In the genomic region with DNA sequence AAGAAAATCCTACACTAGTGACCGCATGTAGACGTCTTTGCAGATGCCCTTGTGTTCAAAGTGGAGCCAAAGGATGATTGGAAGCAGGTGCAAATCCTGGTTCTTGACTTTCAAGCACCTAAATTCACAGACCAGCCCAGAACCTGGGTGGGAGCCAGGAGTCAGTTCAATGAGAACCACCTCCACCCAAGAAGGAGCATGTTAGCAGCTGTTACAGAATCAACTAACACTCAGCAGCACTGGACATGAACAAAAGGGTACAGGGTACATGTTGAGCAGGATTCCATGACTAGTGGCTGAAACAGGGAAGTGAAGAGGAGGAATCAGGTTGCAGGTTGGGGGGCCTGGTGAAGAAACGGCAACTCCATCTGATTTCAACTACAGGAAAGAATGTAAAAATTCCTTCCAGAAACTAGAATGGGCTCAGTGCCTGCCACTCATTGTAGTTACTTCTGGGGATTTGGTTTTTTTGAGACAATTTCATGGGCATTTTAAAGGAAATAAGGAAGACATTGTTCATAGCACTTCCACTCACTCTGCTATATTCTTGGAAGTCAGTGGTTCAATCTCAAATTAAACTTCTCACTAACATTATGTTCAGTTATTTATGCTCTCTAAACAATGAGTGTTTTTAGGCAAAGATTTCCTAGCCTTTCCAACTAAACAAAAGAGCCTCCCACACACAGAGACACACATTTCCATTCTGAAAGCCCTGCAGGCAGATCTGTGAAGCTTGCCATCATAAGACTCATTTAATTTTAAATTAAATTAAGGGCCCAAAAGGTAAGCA, we compare ENCODE assay signal across 15 cellular contexts.
A peak's percentile ranks its signal among the peaks of the same experiment; 100 is the strongest.
DNase-seq lines count a peak whose midpoint lies in the region; ATAC-seq and TF ChIP-seq lines count a peak whose summit lies in the region.
"Had no signal": no experiment of that assay in that cellular context is flagged by ENCODE, and none has a peak within 500 bp of the region (broad histone marks: within the 10 kb centered on the region; RNA-seq: fewer than 3 reads in every experiment).

No MANE protein-coding gene starts in this region.

- in situ Hi-C loops in ACHN (cut with HindIII; ENCODE audit: low pct_ligation_motif_present, low pct_unique_long_range_greater_than_20kb, low sequenced_read_pairs): no loop called here

- H3K79me2 ChIP-seq in PC-3 (ENCODE audit: low read length): no peaks in the 10 kb centered on the region

- H3K4me3 ChIP-seq in H7 (ENCODE audit: insufficient read depth, low read depth, low read length) (no peak overlapping the region), PC-3 (ENCODE audit: low read length) (no peak overlapping the region)

- no peak overlapping the region for H3K9ac ChIP-seq in PC-3 (ENCODE audit: low read length)
- H3K9ac ChIP-seq: SK-N-SH had no signal

- H3K36me3 ChIP-seq in H7 (replicated peaks; ENCODE audit: control insufficient read depth, insufficient read depth, low read length) (no peaks in the 10 kb centered on the region), PC-3 (ENCODE audit: low read depth, low read length) (no peaks in the 10 kb centered on the region)

- H3K27ac ChIP-seq in cingulate gyrus (ENCODE audit: low read depth, low read length) (peak overlapping the region; percentile 12), PC-3 (ENCODE audit: low read length) (no peak overlapping the region)

- DNase-seq in COLO829 (ENCODE audit: low spot score) (peak; percentile 50), H7 (peak; percentile 0), medulla oblongata (ENCODE audit: extremely low spot score) (peak; percentile 13), PC-3 (no peak), ACHN (no peak), AG20443 (ENCODE audit: low spot score) (no peak)
- DNase-seq: CD4-positive, alpha-beta T cell; Karpas-422; NCI-H1417; NCI-H2081; NCI-H345; NCI-H526 treated with DMSO at 0.1 percent for 48 hours; SK-N-SH had no signal

- H3K4me1 ChIP-seq in PC-3 (ENCODE audit: insufficient read depth, low read length): no peaks in the 10 kb centered on the region

- no peak overlapping the region for H2AFZ ChIP-seq in PC-3 (ENCODE audit: low read length)

- no peak for TF ChIP-seq CTCF in PC-3 (conservative IDR thresholded peaks at IDR 0.05; ENCODE audit: low read depth, low read length)

- intact Hi-C loops in PC-3 (cut with micrococcal nuclease): no loop called here

- BruUV-seq in PC-3 (replicated peaks; lab: Mats Ljungman, UMichigan): no TSS peak

- no peak for ATAC-seq in PC-3
- no peak for ATAC-seq in HG02571 (IDR thresholded peaks at IDR 0.05; ENCODE audit: unreplicated experiment)

- POLR2A ChIA-PET in PC-3 (lab: Charles Lee; ENCODE audit: unreplicated experiment): no interaction called here

- H3K9me3 ChIP-seq in PC-3 (ENCODE audit: low read length): no peaks in the 10 kb centered on the region
- H3K9me3 ChIP-seq: SK-N-SH had no signal

- no peak overlapping the region for H3K4me2 ChIP-seq in PC-3 (ENCODE audit: low read length)
- H3K4me2 ChIP-seq: SK-N-SH had no signal

- H3F3A ChIP-seq in PC-3 (ENCODE audit: low read length, unreplicated experiment): no peaks in the 10 kb centered on the region

- CTCF ChIA-PET in PC-3 (lab: Charles Lee): no interaction called here

- no peaks in the 10 kb centered on the region for H3K9me2 ChIP-seq in PC-3 (replicated peaks; ENCODE audit: low read length)
- H3K9me2 ChIP-seq: SK-N-SH had no signal

- no peaks in the 10 kb centered on the region for H3K27me3 ChIP-seq in H7 (ENCODE audit: control insufficient read depth, insufficient read depth, low read length)
- H3K27me3 ChIP-seq in PC-3 (ENCODE audit: low read length): no peaks in the 10 kb centered on the region

- H4K20me1 ChIP-seq in PC-3 (ENCODE audit: low read length): no peaks in the 10 kb centered on the region

Comparison
In these comparisons a context has a peak if more than half of its experiments do, and no peak if none do; other contexts are left out.
1. DNase-seq: peak in COLO829 (single experiment), H7 (single experiment) and medulla oblongata (single experiment); none in PC-3 (single experiment), ACHN (single experiment) and AG20443 (single experiment).